Comparison of ENCODE assay signal across 26 cellular contexts in genomic region chr19:28042516-28042915, GRCh38.
DNase-seq lines count a peak whose midpoint lies in the region; TF ChIP-seq lines count a peak whose summit lies in the region.
"Had no signal": no experiment of that assay in that cellular context is flagged by ENCODE, and none has a peak within 500 bp of the region (broad histone marks: within the 10 kb centered on the region; RNA-seq: fewer than 3 reads in every experiment).

No MANE protein-coding gene starts in this region.

- H4K20me1 ChIP-seq in OCI-LY7 (ENCODE audit: insufficient read depth, low read length): no peaks in the 10 kb centered on the region
- H4K20me1 ChIP-seq: BLaER1 had no signal

- no peaks in the 10 kb centered on the region for H3K27me3 ChIP-seq in esophagus muscularis mucosa
- no peaks in the 10 kb centered on the region for H3K27me3 ChIP-seq in testis
- no peaks in the 10 kb centered on the region for H3K27me3 ChIP-seq in ascending aorta
- H3K27me3 ChIP-seq: BE2C, BLaER1 had no signal

- peaks cover 0 to 4% (median 0%) of the 10 kb centered on the region in 4 donors for H3K9me3 ChIP-seq in esophagus muscularis mucosa
- no peaks in the 10 kb centered on the region for H3K9me3 ChIP-seq in testis
- H3K9me3 ChIP-seq in ascending aorta: no peaks in the 10 kb centered on the region
- H3K9me3 ChIP-seq in OCI-LY7 (ENCODE audit: low read length): no peaks in the 10 kb centered on the region
- H3K9me3 ChIP-seq: BLaER1 had no signal

- WGBS in esophagus muscularis mucosa: 53% methylated on average over 4 of the region's 4 CpGs
- 21 to 42% methylated on average over 4 of the region's 4 CpGs for WGBS in testis, 2 donors

- H3K4me3 ChIP-seq in esophagus muscularis mucosa: no peak overlapping the region
- H3K4me3 ChIP-seq in testis: no peak overlapping the region
- no peak overlapping the region for H3K4me3 ChIP-seq in ascending aorta
- no peak overlapping the region for H3K4me3 ChIP-seq in OCI-LY7 (ENCODE audit: low read depth, low read length, poor library complexity, severe bottlenecking)
- H3K4me3 ChIP-seq: BLaER1, GM12878 had no signal

- H3K4me2 ChIP-seq in OCI-LY7 (ENCODE audit: low read length): no peak overlapping the region
- H3K4me2 ChIP-seq: BLaER1 had no signal

- H3K4me1 ChIP-seq in esophagus muscularis mucosa (no peaks in the 10 kb centered on the region), testis (no peaks in the 10 kb centered on the region), ascending aorta (no peaks in the 10 kb centered on the region), OCI-LY7 (ENCODE audit: insufficient read depth, low read length, poor library complexity, severe bottlenecking) (no peaks in the 10 kb centered on the region)
- H3K4me1 ChIP-seq: BE2C, BLaER1 had no signal

- no peaks in the 10 kb centered on the region for H3K36me3 Mint-ChIP-seq in nephron (ENCODE audit: low read depth)
- H3K36me3 Mint-ChIP-seq: CD14-positive monocyte; CD4-positive, alpha-beta memory T cell; CD4-positive, CD25-positive, alpha-beta regulatory T cell; CD8-positive, alpha-beta memory T cell had no signal

- peak overlapping the region; percentile 45 to 68 (median 57) for H3K27ac Mint-ChIP-seq in nephron
- H3K27ac Mint-ChIP-seq: CD14-positive monocyte; CD4-positive, alpha-beta memory T cell; CD8-positive, alpha-beta memory T cell had no signal

- H3K36me3 ChIP-seq in esophagus muscularis mucosa: no peaks in the 10 kb centered on the region
- H3K36me3 ChIP-seq in testis (ENCODE audit: low read depth, missing control alignments): no peaks in the 10 kb centered on the region
- no peaks in the 10 kb centered on the region for H3K36me3 ChIP-seq in ascending aorta
- H3K36me3 ChIP-seq in OCI-LY7 (ENCODE audit: insufficient read depth, low read length): no peaks in the 10 kb centered on the region
- H3K36me3 ChIP-seq: BE2C, BLaER1 had no signal

- no peaks in the 10 kb centered on the region for H3K79me2 ChIP-seq in OCI-LY7 (ENCODE audit: insufficient read depth, low read depth, low read length)

- H2AFZ ChIP-seq in OCI-LY7 (ENCODE audit: low read length): no peak overlapping the region

- no peak for TF ChIP-seq POLR2A in esophagus muscularis mucosa (IDR thresholded peaks at IDR 0.05; ENCODE audit: low read depth)
- no peak for TF ChIP-seq POLR2A in testis (IDR thresholded peaks at IDR 0.05)

- TF ChIP-seq EP300 in esophagus muscularis mucosa (IDR thresholded peaks at IDR 0.05): no peak

- DNase-seq in esophagus muscularis mucosa (ENCODE audit: extremely low spot score): peak; percentile 66
- peak; percentile 22 for DNase-seq in islet precursor cell
- peak; percentile 70 for DNase-seq in testis
- no peak for DNase-seq in ascending aorta (ENCODE audit: low spot score in 2 of 2)
- DNase-seq in NCI-H2081 treated with DMSO at 0.1 percent for 48 hours (lab: John Stamatoyannopoulos, UW): no peak
- DNase-seq in activated CD4-positive, CD25-positive, alpha-beta regulatory T cell treated with anti-CD3 and anti-CD28 coated beads, Interleukin-2, amount 50 U/mL, for 72 hours: no peak
- DNase-seq in OCI-LY7 (ENCODE audit: low spot score): no peak
- DNase-seq: 8988T; ACHN; BE2C; C1 segment of cervical spinal cord; CD4-positive, alpha-beta memory T cell; CD4-positive, CD25-positive, alpha-beta regulatory T cell; CD8-positive, alpha-beta memory T cell; COR-L47; DMS 273 treated with DMSO at 0.1 percent for 48 hours; DMS153; DMS53; DMS79; DND-41; EL; GDM1 had no signal

- POLR2A ChIA-PET in OCI-LY7 (lab: Charles Lee): no interaction called here

- H3K27me3 Mint-ChIP-seq in nephron (ENCODE audit: low read depth): no peaks in the 10 kb centered on the region
- H3K27me3 Mint-ChIP-seq: CD4-positive, alpha-beta memory T cell; CD4-positive, CD25-positive, alpha-beta regulatory T cell had no signal

- BruUV-seq in OCI-LY7 (replicated peaks; lab: Mats Ljungman, UMichigan): no TSS peak

- no peaks in the 10 kb centered on the region for H3K9me3 Mint-ChIP-seq in nephron

- no peak for TF ChIP-seq CTCF in esophagus muscularis mucosa (IDR thresholded peaks at IDR 0.05)
- no peak for TF ChIP-seq CTCF in nephron (IDR thresholded peaks at IDR 0.05; ENCODE audit: unreplicated experiment in 3 of 3)
- TF ChIP-seq CTCF in testis (IDR thresholded peaks at IDR 0.05): no peak
- TF ChIP-seq CTCF in ascending aorta (IDR thresholded peaks at IDR 0.05): no peak
- TF ChIP-seq CTCF in OCI-LY7 (conservative IDR thresholded peaks at IDR 0.05; ENCODE audit: low read length): no peak

- H3K27ac ChIP-seq in esophagus muscularis mucosa (replicated peaks in 1 of 4) (no peak overlapping the region), testis (no peak overlapping the region), ascending aorta (no peak overlapping the region), OCI-LY7 (ENCODE audit: low read depth, low read length, poor library complexity, severe bottlenecking) (no peak overlapping the region)
- H3K27ac ChIP-seq: BLaER1 had no signal

- H3K4me3 Mint-ChIP-seq in nephron: no peak overlapping the region
- H3K4me3 Mint-ChIP-seq: CD14-positive monocyte; CD4-positive, alpha-beta memory T cell; CD4-positive, CD25-positive, alpha-beta regulatory T cell; CD8-positive, alpha-beta memory T cell had no signal

- H3K4me1 Mint-ChIP-seq in nephron: no peaks in the 10 kb centered on the region
- H3K4me1 Mint-ChIP-seq: CD14-positive monocyte; CD4-positive, alpha-beta memory T cell; CD4-positive, CD25-positive, alpha-beta regulatory T cell; CD8-positive, alpha-beta memory T cell had no signal

- CTCF ChIA-PET in OCI-LY7 (lab: Charles Lee; ENCODE audit: unreplicated experiment): no interaction called here

- intact Hi-C loops in esophagus muscularis mucosa (cut with DNase I) (no loop called here), testis (cut with DNase I; ENCODE audit: low total_unique reads) (no loop called here), ascending aorta (cut with DNase I) (no loop called here), OCI-LY7 (cut with micrococcal nuclease; ENCODE audit: unreplicated experiment) (no loop called here)

- H3K9me2 ChIP-seq in OCI-LY7 (ENCODE audit: insufficient read depth, low read length): no peaks in the 10 kb centered on the region

Comparison
In these comparisons a context has a peak if more than half of its experiments do, and no peak if none do; other contexts are left out.
1. DNase-seq: peak in esophagus muscularis mucosa (single experiment), islet precursor cell (single experiment) and testis (single experiment); none in ascending aorta (0 of 2), NCI-H2081 treated with DMSO at 0.1 percent for 48 hours (single experiment), activated CD4-positive, CD25-positive, alpha-beta regulatory T cell treated with anti-CD3 and anti-CD28 coated beads, Interleukin-2, amount 50 U/mL, for 72 hours (single experiment) and OCI-LY7 (single experiment).